In the genomic region with DNA sequence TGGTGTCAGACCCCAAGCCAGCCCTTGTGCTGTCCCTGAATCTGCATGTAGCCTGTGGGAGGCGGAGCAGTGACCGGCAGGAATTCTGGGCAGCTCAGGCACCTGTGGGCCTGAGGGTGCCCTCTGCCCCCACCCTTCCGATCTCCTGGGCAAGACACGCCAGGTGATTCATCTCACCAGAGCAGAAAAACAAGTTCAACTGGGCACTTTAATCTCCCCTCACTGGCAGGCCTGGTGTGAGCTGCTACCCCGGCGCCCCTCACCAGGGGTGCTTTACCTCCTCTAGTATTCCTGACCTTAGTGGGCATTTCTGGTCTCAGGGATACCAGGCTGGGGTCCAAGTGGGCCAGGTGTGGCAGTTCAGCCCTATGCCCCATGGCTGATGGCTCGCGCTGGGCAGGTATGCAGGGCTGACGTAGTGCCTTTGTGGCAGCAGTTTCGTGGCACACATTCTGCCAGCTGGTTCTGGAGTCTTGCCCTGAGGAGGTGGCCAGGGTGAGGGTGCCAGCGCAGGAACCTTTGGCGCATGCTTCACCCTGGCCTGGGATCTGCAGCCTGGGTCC, we compare ENCODE assay signal across 15 cellular contexts. TPM values are rescaled to one million over a fixed set of nuclear protein-coding genes. Genes with fewer than 3 reads are reported as not detected.
A peak's percentile ranks its signal among the peaks of the same experiment; 100 is the strongest.
DNase-seq lines count a peak whose midpoint lies in the region; ATAC-seq and TF ChIP-seq lines count a peak whose summit lies in the region.
"Had no signal": no experiment of that assay in that cellular context is flagged by ENCODE, and none has a peak within 500 bp of the region (broad histone marks: within the 10 kb centered on the region; RNA-seq: fewer than 3 reads in every experiment).

No MANE protein-coding gene starts in this region.

- 52% methylated on average over 8 of the region's 12 CpGs; no CpG with 5 or more reads in 1 of the 2 donors for WGBS in transverse colon (ENCODE audit: low coverage in 1 of 2), 2 donors

- H3K27ac Mint-ChIP-seq in activated CD4-positive, alpha-beta T cell treated with anti-CD3 and anti-CD28 coated beads, Interleukin-2, amount 10 ng/mL, durations not matched to agents 7 days and 5 days, result no peak overlapping the region
- H3K27ac Mint-ChIP-seq in endothelial cell (ENCODE audit: unreplicated experiment), result no peak overlapping the region

- H3K9me3 Mint-ChIP-seq in activated CD4-positive, alpha-beta T cell treated with anti-CD3 and anti-CD28 coated beads, Interleukin-2, amount 10 ng/mL, durations not matched to agents 7 days and 5 days, result no peaks in the 10 kb centered on the region
- H3K9me3 Mint-ChIP-seq in endothelial cell (ENCODE audit: unreplicated experiment), result no peaks in the 10 kb centered on the region

- H3K27me3 Mint-ChIP-seq in activated CD4-positive, alpha-beta T cell treated with anti-CD3 and anti-CD28 coated beads, Interleukin-2, amount 10 ng/mL, durations not matched to agents 7 days and 5 days, result peaks cover 25% of the 10 kb centered on the region
- H3K27me3 Mint-ChIP-seq in endothelial cell (ENCODE audit: unreplicated experiment), result peaks cover 6% of the 10 kb centered on the region

- H3K4me3 ChIP-seq in lower lobe of right lung (peak overlapping the region; percentile 27), transverse colon (peak overlapping the region in 1 of 4 donors; percentile 6)
- H3K4me3 ChIP-seq: adrenal gland, smooth muscle cell had no signal

- peaks cover 41% of the 10 kb centered on the region for H3K36me3 ChIP-seq in lower lobe of right lung
- H3K36me3 ChIP-seq in transverse colon, result peaks cover 0 to 17% (median 3%) of the 10 kb centered on the region in 4 donors
- H3K36me3 ChIP-seq: adrenal gland had no signal

- H3K27me3 ChIP-seq in lower lobe of right lung (ENCODE audit: low read depth), result no peaks in the 10 kb centered on the region
- no peaks in the 10 kb centered on the region for H3K27me3 ChIP-seq in transverse colon
- H3K27me3 ChIP-seq: adrenal gland had no signal

- intact Hi-C loops in lower lobe of right lung (cut with DNase I) (no loop called here), transverse colon (cut with DNase I; ENCODE audit: low total_unique reads) (no loop called here)

- TF ChIP-seq EP300 in transverse colon (IDR thresholded peaks at IDR 0.05; ENCODE audit: low read depth), result no peak

- peaks cover 28% of the 10 kb centered on the region for H3K4me1 Mint-ChIP-seq in activated CD4-positive, alpha-beta T cell treated with anti-CD3 and anti-CD28 coated beads, Interleukin-2, amount 10 ng/mL, durations not matched to agents 7 days and 5 days
- peaks cover 10% of the 10 kb centered on the region for H3K4me1 Mint-ChIP-seq in endothelial cell (ENCODE audit: unreplicated experiment)

- H3K4me3 Mint-ChIP-seq in activated CD4-positive, alpha-beta T cell treated with anti-CD3 and anti-CD28 coated beads, Interleukin-2, amount 10 ng/mL, durations not matched to agents 7 days and 5 days, result no peak overlapping the region
- H3K4me3 Mint-ChIP-seq in endothelial cell (ENCODE audit: unreplicated experiment), result no peak overlapping the region

- TF ChIP-seq CTCF in lower lobe of right lung (IDR thresholded peaks at IDR 0.05) (no peak), transverse colon (IDR thresholded peaks at IDR 0.05) (peak in 2 of 5 experiments; percentile 18 to 37), endothelial cell (IDR thresholded peaks at IDR 0.05; ENCODE audit: unreplicated experiment) (no peak)

- POLR2A ChIA-PET in activated CD4-positive, alpha-beta T cell treated with anti-CD3 and anti-CD28 coated beads, Interleukin-2, amount 10 ng/mL, durations not matched to agents 7 days and 5 days (lab: Charles Lee), result no interaction called here

- DNase-seq in NCI-H2196 (lab: John Stamatoyannopoulos, UW; ENCODE audit: unreplicated experiment), result peak; percentile 79
- DNase-seq in epithelial cell of prostate (ENCODE audit: low read depth, low spot score), result no peak
- DNase-seq in lower lobe of right lung, result peak; percentile 86
- DNase-seq in transverse colon, result peak; percentile 78
- no peak for DNase-seq in activated CD4-positive, alpha-beta T cell treated with anti-CD3 and anti-CD28 coated beads, Interleukin-2, amount 10 ng/mL, durations not matched to agents 7 days and 5 days
- DNase-seq in SK-N-DZ (ENCODE audit: low spot score), result no peak
- DNase-seq in endothelial cell (ENCODE audit: low spot score), result no peak
- DNase-seq: adrenal gland, DND-41, NCI-H82, T-helper 1 cell had no signal

- in situ Hi-C loops in transverse colon (cut with MboI; ENCODE audit: low pct_ligation_motif_present in 1 of 4, low pct_unique_long_range_greater_than_20kb in 1 of 4, low sequenced_read_pairs in 3 of 4), result no loop called here

- peak overlapping the region; percentile 86 for H3K27ac ChIP-seq in epithelial cell of prostate
- peak overlapping the region; percentile 76 for H3K27ac ChIP-seq in lower lobe of right lung
- H3K27ac ChIP-seq in transverse colon, result peak overlapping the region; percentile 83 to 92 (median 90)
- H3K27ac ChIP-seq: KMS-11 had no signal

- peak; percentile 18 for TF ChIP-seq POLR2A in transverse colon (IDR thresholded peaks at IDR 0.05)

- no peaks in the 10 kb centered on the region for H3K36me3 Mint-ChIP-seq in activated CD4-positive, alpha-beta T cell treated with anti-CD3 and anti-CD28 coated beads, Interleukin-2, amount 10 ng/mL, durations not matched to agents 7 days and 5 days (ENCODE audit: low read depth)
- peaks cover 4% of the 10 kb centered on the region for H3K36me3 Mint-ChIP-seq in endothelial cell (ENCODE audit: low read depth, unreplicated experiment)

- peak; percentile 90 for ATAC-seq in lower lobe of right lung
- no peak for ATAC-seq in HG03039 (IDR thresholded peaks at IDR 0.05; ENCODE audit: unreplicated experiment)

- CTCF ChIA-PET in activated CD4-positive, alpha-beta T cell treated with anti-CD3 and anti-CD28 coated beads, Interleukin-2, amount 10 ng/mL, durations not matched to agents 7 days and 5 days (lab: Charles Lee), result interaction anchor here (1.5 kb wide), 1 partner anchor 75 kb away, joined by 4 read pairs; no protein-coding TSS in a partner anchor

- H3K4me1 ChIP-seq in lower lobe of right lung, result peaks cover 62% of the 10 kb centered on the region
- H3K4me1 ChIP-seq in transverse colon, result peaks cover 38 to 65% (median 64%) of the 10 kb centered on the region in 4 donors
- H3K4me1 ChIP-seq: adrenal gland had no signal

- H3K9me3 ChIP-seq in lower lobe of right lung (no peaks in the 10 kb centered on the region), transverse colon (no peaks in the 10 kb centered on the region)
- H3K9me3 ChIP-seq: adrenal gland had no signal

RNA-seq across cellular contexts. Expression of gene ERBB2, which starts 6.0 kb away (rescaled TPM):
- total RNA-seq in lower lobe of right lung (96.1 TPM), transverse colon (100 to 1,000 TPM; 175 to 439 (median 234) TPM), endothelial cell (ENCODE audit: unreplicated experiment) (49.0 TPM)
- total RNA-seq in activated CD4-positive, alpha-beta T cell treated with anti-CD3 and anti-CD28 coated beads, Interleukin-2, amount 10 ng/mL, durations not matched to agents 7 days and 5 days, result 1 to 10 TPM; 4.5 to 4.6 TPM
- 5.2 and 7.0 TPM in 2 replicates for polyA plus RNA-seq in SK-N-DZ (2014; cell fraction: cytosol; rRNA removed)
- 27.2 and 37.7 TPM in 2 replicates for polyA plus RNA-seq in SK-N-DZ (2014; cell fraction: nucleus; rRNA removed)

RNA-seq across cellular contexts. Expression of gene PGAP3, which starts 18.0 kb away (rescaled TPM):
- 20.7 TPM for total RNA-seq in lower lobe of right lung
- 10 to 100 TPM; 19.9 to 82.6 (median 46.2) TPM for total RNA-seq in transverse colon
- 10 to 100 TPM; 27.0 to 30.6 TPM for total RNA-seq in activated CD4-positive, alpha-beta T cell treated with anti-CD3 and anti-CD28 coated beads, Interleukin-2, amount 10 ng/mL, durations not matched to agents 7 days and 5 days
- 7.3 and 8.6 TPM in 2 replicates for polyA plus RNA-seq in SK-N-DZ (2014; cell fraction: cytosol; rRNA removed)
- polyA plus RNA-seq in SK-N-DZ (2014; cell fraction: nucleus; rRNA removed), result 35.0 and 37.2 TPM in 2 replicates
- total RNA-seq in endothelial cell (ENCODE audit: unreplicated experiment), result 11.2 TPM

RNA-seq across cellular contexts. Expression of gene MIEN1, which starts 24.5 kb away (rescaled TPM):
- total RNA-seq in lower lobe of right lung, result 46.4 TPM
- 100 to 1,000 TPM in 3 of 4 donors, 10 to 100 TPM in 1; 99.3 to 215 (median 109) TPM for total RNA-seq in transverse colon
- 10 to 100 TPM; 49.7 to 50.2 TPM for total RNA-seq in activated CD4-positive, alpha-beta T cell treated with anti-CD3 and anti-CD28 coated beads, Interleukin-2, amount 10 ng/mL, durations not matched to agents 7 days and 5 days
- 45.6 and 85.6 TPM in 2 replicates for polyA plus RNA-seq in SK-N-DZ (2014; cell fraction: cytosol; rRNA removed)
- polyA plus RNA-seq in SK-N-DZ (2014; cell fraction: nucleus; rRNA removed), result 34.8 and 42.7 TPM in 2 replicates
- 15.5 TPM for total RNA-seq in endothelial cell (ENCODE audit: unreplicated experiment)

RNA-seq across cellular contexts. Expression of gene GRB7, which starts 31.9 kb away (rescaled TPM):
- total RNA-seq in lower lobe of right lung, result 34.5 TPM
- total RNA-seq in transverse colon, result 10 to 100 TPM; 25.9 to 44.5 (median 32.3) TPM
- under 1 TPM; 0.69 to 0.81 TPM for total RNA-seq in activated CD4-positive, alpha-beta T cell treated with anti-CD3 and anti-CD28 coated beads, Interleukin-2, amount 10 ng/mL, durations not matched to agents 7 days and 5 days
- polyA plus RNA-seq in SK-N-DZ (2014; cell fraction: cytosol; rRNA removed), result not detected in 2 replicates
- polyA plus RNA-seq in SK-N-DZ (2014; cell fraction: nucleus; rRNA removed), result not detected in 2 replicates
- 1.3 TPM for total RNA-seq in endothelial cell (ENCODE audit: unreplicated experiment)

RNA-seq across cellular contexts. Expression of gene PNMT, which starts 37.6 kb away (rescaled TPM):
- total RNA-seq in lower lobe of right lung (3.9 TPM), transverse colon (10 to 100 TPM in 1 of 4 donors, 1 to 10 TPM in 2, under 1 TPM in 1; 0.80 to 48.3 (median 1.3) TPM), endothelial cell (ENCODE audit: unreplicated experiment) (not detected)
- total RNA-seq in activated CD4-positive, alpha-beta T cell treated with anti-CD3 and anti-CD28 coated beads, Interleukin-2, amount 10 ng/mL, durations not matched to agents 7 days and 5 days, result under 1 TPM in 1 of 2 experiments, not detected in 1; 0.19 TPM
- polyA plus RNA-seq in SK-N-DZ (2014; cell fraction: cytosol; rRNA removed), result 2.4 and 3.4 TPM in 2 replicates
- polyA plus RNA-seq in SK-N-DZ (2014; cell fraction: nucleus; rRNA removed), result 6.0 and 7.2 TPM in 2 replicates
- total RNA-seq: epithelial cell of proximal tubule, smooth muscle cell had no signal

Comparison
In these comparisons a context has a peak if more than half of its experiments do, and no peak if none do; other contexts are left out.
1. DNase-seq: peak in NCI-H2196 (single experiment), lower lobe of right lung (single experiment) and transverse colon (single experiment); none in epithelial cell of prostate (single experiment), activated CD4-positive, alpha-beta T cell treated with anti-CD3 and anti-CD28 coated beads, Interleukin-2, amount 10 ng/mL, durations not matched to agents 7 days and 5 days (single experiment), SK-N-DZ (single experiment) and endothelial cell (single experiment).
2. Peak in every context shown above with its lines, with median percentiles within 50 percentile points of each other: H3K27ac ChIP-seq.